16 cellular contexts compared by ENCODE assay signal in the genomic region with DNA sequence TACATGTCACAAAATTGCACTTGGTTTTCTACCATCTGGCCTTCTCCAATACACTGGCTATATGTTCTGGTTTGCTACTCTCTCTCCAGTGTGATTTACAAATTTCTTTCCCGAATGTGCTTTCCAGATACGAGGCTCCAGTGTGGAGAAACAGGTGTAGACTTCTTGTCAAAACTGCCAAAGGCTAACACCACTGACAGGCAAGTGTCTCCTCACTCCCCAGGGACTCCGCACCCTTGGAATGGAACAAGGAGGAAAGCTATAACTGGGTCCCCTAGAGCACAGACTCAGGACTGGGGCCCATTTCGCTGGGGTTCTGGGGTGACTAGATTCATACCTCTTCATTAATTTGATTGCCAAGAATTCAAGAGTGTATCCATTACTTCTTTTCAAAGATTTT.
"Had no signal": no experiment of that assay in that cellular context is flagged by ENCODE, and none has a peak within 500 bp of the region (broad histone marks: within the 10 kb centered on the region; RNA-seq: fewer than 3 reads in every experiment).

No MANE protein-coding gene starts in this region.

- ATAC-seq: activated CD4-positive, alpha-beta T cell treated with anti-CD3 and anti-CD28 coated beads for 36 hours; activated T-helper 17 cell treated with anti-CD3 and anti-CD28 coated beads, Interleukin-2, amount 50 U/mL, for 72 hours had no signal

- H3K9me3 Mint-ChIP-seq: activated naive CD4-positive, alpha-beta T cell treated with anti-CD3 and anti-CD28 coated beads for 36 hours; activated T-helper 17 cell treated with anti-CD3 and anti-CD28 coated beads, Interleukin-2, amount 50 U/mL, for 72 hours; neural crest cell had no signal

- FAIRE-seq: endometrium, keratinocyte, pancreas had no signal

- H3K27me3 ChIP-seq: pancreas, spleen, upper lobe of right lung had no signal

- H3K4me1 ChIP-seq: upper lobe of right lung had no signal

- DNase-seq: activated CD4-positive, alpha-beta T cell treated with anti-CD3 and anti-CD28 coated beads for 36 hours; activated naive CD4-positive, alpha-beta T cell treated with anti-CD3 and anti-CD28 coated beads for 36 hours; activated T-cell treated with anti-CD3 and anti-CD28 coated beads for 4 hours; foreskin melanocyte; left ventricle myocardium inferior; retina; spleen; stimulated activated naive CD4-positive, alpha-beta T cell; T-helper 9 cell; upper lobe of right lung had no signal

- H3K36me3 ChIP-seq: left ventricle myocardium inferior, pancreas, spleen, upper lobe of right lung had no signal

- H3K27ac Mint-ChIP-seq: activated CD4-positive, alpha-beta T cell treated with anti-CD3 and anti-CD28 coated beads for 36 hours; activated naive CD4-positive, alpha-beta T cell treated with anti-CD3 and anti-CD28 coated beads for 36 hours; activated T-helper 17 cell treated with anti-CD3 and anti-CD28 coated beads, Interleukin-2, amount 50 U/mL, for 72 hours had no signal

- H3K27me3 Mint-ChIP-seq: activated CD4-positive, alpha-beta T cell treated with anti-CD3 and anti-CD28 coated beads for 36 hours; activated T-helper 17 cell treated with anti-CD3 and anti-CD28 coated beads, Interleukin-2, amount 50 U/mL, for 72 hours had no signal

- H3K4me1 Mint-ChIP-seq: activated T-helper 17 cell treated with anti-CD3 and anti-CD28 coated beads, Interleukin-2, amount 50 U/mL, for 72 hours had no signal

- H3K4me3 ChIP-seq: left ventricle myocardium inferior, pancreas, spleen, upper lobe of right lung had no signal

- H3K9me3 ChIP-seq: left ventricle myocardium inferior, pancreas, spleen, upper lobe of right lung had no signal

- H3K27ac ChIP-seq: left ventricle myocardium inferior, upper lobe of right lung, VCaP had no signal

- H3K4me3 Mint-ChIP-seq: activated CD4-positive, alpha-beta T cell treated with anti-CD3 and anti-CD28 coated beads for 36 hours; activated naive CD4-positive, alpha-beta T cell treated with anti-CD3 and anti-CD28 coated beads for 36 hours; activated T-helper 17 cell treated with anti-CD3 and anti-CD28 coated beads, Interleukin-2, amount 50 U/mL, for 72 hours; neural crest cell had no signal
